ENCODE assay signal across 25 cellular contexts in the genomic region with DNA sequence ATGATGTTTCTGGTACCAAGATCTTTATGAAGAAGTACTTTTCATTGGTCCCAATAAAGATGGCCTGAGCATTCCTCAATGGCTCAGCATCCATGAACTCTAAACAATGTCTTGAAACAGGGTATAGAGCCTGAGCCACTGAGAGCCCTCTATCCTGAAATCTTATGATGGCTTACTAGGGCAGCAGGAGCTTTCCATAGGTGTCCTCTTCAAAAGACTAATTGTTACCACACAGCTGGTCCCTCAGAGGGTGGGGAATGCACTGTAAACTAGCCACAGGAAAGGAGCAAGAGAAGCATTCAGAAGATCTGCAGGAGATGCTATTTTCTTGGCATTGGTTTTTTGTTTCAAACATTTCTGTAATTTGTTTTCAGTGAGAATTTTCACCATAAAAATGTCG. TPM values are rescaled to one million over a fixed set of nuclear protein-coding genes. Genes with fewer than 3 reads are reported as not detected.
DNase-seq lines count a peak whose midpoint lies in the region; ATAC-seq and TF ChIP-seq lines count a peak whose summit lies in the region.
"Had no signal": no experiment of that assay in that cellular context is flagged by ENCODE, and none has a peak within 500 bp of the region (broad histone marks: within the 10 kb centered on the region; RNA-seq: fewer than 3 reads in every experiment).

No MANE protein-coding gene starts in this region.

- H3K4me3 ChIP-seq in GM23338 (no peak overlapping the region), left ventricle myocardium inferior (no peak overlapping the region)
- H3K4me3 ChIP-seq: A549, GM12878, GM23248, K562 had no signal

- no peaks in the 10 kb centered on the region for H3F3A ChIP-seq in GM23338 (replicated peaks; ENCODE audit: low read depth)

- no peak overlapping the region for H3K4me2 ChIP-seq in GM23338
- H3K4me2 ChIP-seq: A549, SK-N-SH had no signal

- H3K27me3 ChIP-seq in GM23338 (ENCODE audit: insufficient read depth) (no peaks in the 10 kb centered on the region), left ventricle myocardium inferior (ENCODE audit: low read depth) (peaks cover 9% of the 10 kb centered on the region)
- H3K27me3 ChIP-seq: BE2C had no signal

- H2AFZ ChIP-seq in GM23338 = no peak overlapping the region; the same call in 1 of the 2 replicates
- H2AFZ ChIP-seq: GM23248 had no signal

- H4K20me1 ChIP-seq in GM23338 (replicated peaks; ENCODE audit: insufficient read depth) = no peaks in the 10 kb centered on the region

- peak overlapping the region; percentile 50 for H3K27ac Mint-ChIP-seq in activated CD8-positive, alpha-beta T cell treated with anti-CD3 and anti-CD28 coated beads, Interleukin-2, amount 10 ng/mL, durations not matched to agents 7 days and 5 days
- H3K27ac Mint-ChIP-seq in activated CD8-positive, alpha-beta T cell treated with anti-CD3 and anti-CD28 coated beads for 36 hours = no peak overlapping the region
- no peak overlapping the region for H3K27ac Mint-ChIP-seq in GM23338
- peak overlapping the region; percentile 9 for H3K27ac Mint-ChIP-seq in activated B cell treated with CpG ODN at 0.5 μM for 24 hours
- peak overlapping the region; percentile 80 for H3K27ac Mint-ChIP-seq in stimulated activated memory B cell treated with anti-CD40 and anti-IgM and Interleukin-4, amounts not matched to agents 10 μg/mL and 1 μg/mL and 100 μg/mL, for 72 hours
- H3K27ac Mint-ChIP-seq: CD4-positive, CD25-positive, alpha-beta regulatory T cell had no signal

- H3K27me3 Mint-ChIP-seq in activated CD8-positive, alpha-beta T cell treated with anti-CD3 and anti-CD28 coated beads, Interleukin-2, amount 10 ng/mL, durations not matched to agents 7 days and 5 days (ENCODE audit: low read depth) = peaks cover 8% of the 10 kb centered on the region
- peaks cover 7% of the 10 kb centered on the region for H3K27me3 Mint-ChIP-seq in activated CD8-positive, alpha-beta T cell treated with anti-CD3 and anti-CD28 coated beads for 36 hours
- H3K27me3 Mint-ChIP-seq in GM23338 (ENCODE audit: insufficient read depth, low read depth, poor library complexity) (no peaks in the 10 kb centered on the region), activated B cell treated with CpG ODN at 0.5 μM for 24 hours (no peaks in the 10 kb centered on the region)
- no peaks in the 10 kb centered on the region for H3K27me3 Mint-ChIP-seq in stimulated activated memory B cell treated with anti-CD40 and anti-IgM and Interleukin-4, amounts not matched to agents 10 μg/mL and 1 μg/mL and 100 μg/mL, for 72 hours

- no peak for DNase-seq in activated CD8-positive, alpha-beta T cell treated with anti-CD3 and anti-CD28 coated beads, Interleukin-2, amount 10 ng/mL, durations not matched to agents 7 days and 5 days
- DNase-seq in activated CD8-positive, alpha-beta T cell treated with anti-CD3 and anti-CD28 coated beads for 36 hours = no peak
- no peak for DNase-seq in GM23338 (ENCODE audit: low spot score)
- no peak for DNase-seq in activated B cell treated with CpG ODN at 0.5 μM for 24 hours
- no peak for DNase-seq in left ventricle myocardium inferior
- no peak for DNase-seq in dermis blood vessel endothelial cell
- DNase-seq: BE2C, DMS79 treated with DMSO at 0.1 percent for 48 hours, GM23248, HCEC 1CT, MM.1S, NCI-H1092, NCI-H1694 treated with DMSO at 0.1 percent for 48 hours, SIG-M5, SK-N-SH had no signal

- H3K9me3 ChIP-seq in left ventricle myocardium inferior (replicated peaks) = peaks cover 8% of the 10 kb centered on the region
- H3K9me3 ChIP-seq: A549, BE2C, SK-N-SH had no signal

- POLR2A ChIA-PET in activated CD8-positive, alpha-beta T cell treated with anti-CD3 and anti-CD28 coated beads, Interleukin-2, amount 10 ng/mL, durations not matched to agents 7 days and 5 days (lab: Charles Lee) = no interaction called here
- POLR2A ChIA-PET in activated CD8-positive, alpha-beta T cell treated with anti-CD3 and anti-CD28 coated beads for 36 hours (lab: Charles Lee) = no interaction called here
- POLR2A ChIA-PET in activated B cell treated with CpG ODN at 0.5 μM for 24 hours (lab: Charles Lee) = interaction anchor here (0.7 to 1.3 kb wide), 2 partner anchors 22 to 437 kb away, joined by 3 to 4 read pairs; no protein-coding TSS in a partner anchor

- CTCF ChIA-PET in activated CD8-positive, alpha-beta T cell treated with anti-CD3 and anti-CD28 coated beads, Interleukin-2, amount 10 ng/mL, durations not matched to agents 7 days and 5 days (lab: Charles Lee) = no interaction called here
- CTCF ChIA-PET in activated CD8-positive, alpha-beta T cell treated with anti-CD3 and anti-CD28 coated beads for 36 hours (lab: Charles Lee) = no interaction called here
- CTCF ChIA-PET in activated B cell treated with CpG ODN at 0.5 μM for 24 hours (lab: Charles Lee) = no interaction called here

- no peak overlapping the region for H3K4me3 Mint-ChIP-seq in activated CD8-positive, alpha-beta T cell treated with anti-CD3 and anti-CD28 coated beads, Interleukin-2, amount 10 ng/mL, durations not matched to agents 7 days and 5 days
- H3K4me3 Mint-ChIP-seq in activated CD8-positive, alpha-beta T cell treated with anti-CD3 and anti-CD28 coated beads for 36 hours = no peak overlapping the region
- H3K4me3 Mint-ChIP-seq in GM23338 = no peak overlapping the region
- no peak overlapping the region for H3K4me3 Mint-ChIP-seq in activated B cell treated with CpG ODN at 0.5 μM for 24 hours
- no peak overlapping the region for H3K4me3 Mint-ChIP-seq in stimulated activated memory B cell treated with anti-CD40 and anti-IgM and Interleukin-4, amounts not matched to agents 10 μg/mL and 1 μg/mL and 100 μg/mL, for 72 hours
- H3K4me3 Mint-ChIP-seq: CD4-positive, CD25-positive, alpha-beta regulatory T cell had no signal

- H3K36me3 Mint-ChIP-seq in activated CD8-positive, alpha-beta T cell treated with anti-CD3 and anti-CD28 coated beads, Interleukin-2, amount 10 ng/mL, durations not matched to agents 7 days and 5 days (ENCODE audit: low read depth) = peaks cover 7% of the 10 kb centered on the region
- no peaks in the 10 kb centered on the region for H3K36me3 Mint-ChIP-seq in activated CD8-positive, alpha-beta T cell treated with anti-CD3 and anti-CD28 coated beads for 36 hours (ENCODE audit: low read depth)
- H3K36me3 Mint-ChIP-seq in GM23338 (ENCODE audit: low read depth) = peaks cover 6% of the 10 kb centered on the region
- peaks cover 4% of the 10 kb centered on the region for H3K36me3 Mint-ChIP-seq in activated B cell treated with CpG ODN at 0.5 μM for 24 hours (ENCODE audit: low read depth)
- peaks cover 6% of the 10 kb centered on the region for H3K36me3 Mint-ChIP-seq in stimulated activated memory B cell treated with anti-CD40 and anti-IgM and Interleukin-4, amounts not matched to agents 10 μg/mL and 1 μg/mL and 100 μg/mL, for 72 hours
- H3K36me3 Mint-ChIP-seq: CD4-positive, CD25-positive, alpha-beta regulatory T cell had no signal

- no peaks in the 10 kb centered on the region for H3K36me3 ChIP-seq in GM23338 (ENCODE audit: insufficient read depth)
- H3K36me3 ChIP-seq in left ventricle myocardium inferior = no peaks in the 10 kb centered on the region
- H3K36me3 ChIP-seq: BE2C had no signal

- no peak for TF ChIP-seq CTCF in activated CD8-positive, alpha-beta T cell treated with anti-CD3 and anti-CD28 coated beads for 36 hours (IDR thresholded peaks at IDR 0.05)
- TF ChIP-seq CTCF in GM23338 (conservative IDR thresholded peaks at IDR 0.05; ENCODE audit: low read depth in 2 of 2) (no peak), activated B cell treated with CpG ODN at 0.5 μM for 24 hours (IDR thresholded peaks at IDR 0.05) (no peak), left ventricle myocardium inferior (IDR thresholded peaks at IDR 0.05; ENCODE audit: borderline replicate concordance) (no peak)

- H3K27ac ChIP-seq in GM23338 (ENCODE audit: low read depth) = no peak overlapping the region
- H3K27ac ChIP-seq in left ventricle myocardium inferior (replicated peaks) = no peak overlapping the region
- H3K27ac ChIP-seq: A549, GM23248, HL-60 had no signal

- 0 out of 2 replicates have a peak, but pooled peaks cover 8% of the 10 kb centered on the region for H3K9me2 ChIP-seq in GM23338 (ENCODE audit: insufficient read depth)
- H3K9me2 ChIP-seq: SK-N-SH had no signal

- intact Hi-C loops in activated CD8-positive, alpha-beta T cell treated with anti-CD3 and anti-CD28 coated beads for 36 hours (cut with micrococcal nuclease) = no loop called here
- intact Hi-C loops in activated B cell treated with CpG ODN at 0.5 μM for 24 hours (cut with micrococcal nuclease) = loop anchor here (2.0 to 10.0 kb wide), 3 partner anchors 14 to 50 kb away; no protein-coding TSS in a partner anchor
- intact Hi-C loops in left ventricle myocardium inferior (cut with micrococcal nuclease) = no loop called here

- peaks cover 17% of the 10 kb centered on the region for H3K4me1 ChIP-seq in GM23338 (ENCODE audit: insufficient read depth)
- H3K4me1 ChIP-seq in left ventricle myocardium inferior = no peaks in the 10 kb centered on the region
- H3K4me1 ChIP-seq: BE2C had no signal

- H3K9me3 Mint-ChIP-seq in activated CD8-positive, alpha-beta T cell treated with anti-CD3 and anti-CD28 coated beads, Interleukin-2, amount 10 ng/mL, durations not matched to agents 7 days and 5 days (ENCODE audit: insufficient read depth) = no peaks in the 10 kb centered on the region
- H3K9me3 Mint-ChIP-seq in activated CD8-positive, alpha-beta T cell treated with anti-CD3 and anti-CD28 coated beads for 36 hours = peaks cover 2% of the 10 kb centered on the region
- H3K9me3 Mint-ChIP-seq in GM23338 (peaks cover 10% of the 10 kb centered on the region; the same call in 2 of the 3 replicates), activated B cell treated with CpG ODN at 0.5 μM for 24 hours (peaks cover 6% of the 10 kb centered on the region)
- H3K9me3 Mint-ChIP-seq in stimulated activated memory B cell treated with anti-CD40 and anti-IgM and Interleukin-4, amounts not matched to agents 10 μg/mL and 1 μg/mL and 100 μg/mL, for 72 hours = peaks cover 3% of the 10 kb centered on the region

- H3K79me2 ChIP-seq in GM23338 (replicated peaks; ENCODE audit: insufficient read depth) = no peaks in the 10 kb centered on the region

- ATAC-seq in activated CD8-positive, alpha-beta T cell treated with anti-CD3 and anti-CD28 coated beads, Interleukin-2, amount 10 ng/mL, durations not matched to agents 7 days and 5 days = no peak
- no peak for ATAC-seq in activated CD8-positive, alpha-beta T cell treated with anti-CD3 and anti-CD28 coated beads for 36 hours
- ATAC-seq in GM23338 (peak; percentile 78), activated B cell treated with CpG ODN at 0.5 μM for 24 hours (ENCODE audit: low read depth) (no peak), GM18511 (IDR thresholded peaks at IDR 0.05; ENCODE audit: unreplicated experiment) (no peak)
- ATAC-seq in stimulated activated memory B cell treated with anti-CD40 and anti-IgM and Interleukin-4, amounts not matched to agents 10 μg/mL and 1 μg/mL and 100 μg/mL, for 72 hours = no peak
- ATAC-seq: A549, GM12878, HepG2, K562, Panc1 had no signal

- peaks cover 24% of the 10 kb centered on the region for H3K4me1 Mint-ChIP-seq in activated CD8-positive, alpha-beta T cell treated with anti-CD3 and anti-CD28 coated beads, Interleukin-2, amount 10 ng/mL, durations not matched to agents 7 days and 5 days (ENCODE audit: low read depth)
- H3K4me1 Mint-ChIP-seq in activated CD8-positive, alpha-beta T cell treated with anti-CD3 and anti-CD28 coated beads for 36 hours (ENCODE audit: low read depth) = peaks cover 5% of the 10 kb centered on the region
- H3K4me1 Mint-ChIP-seq in GM23338 = peaks cover 22% of the 10 kb centered on the region; the same call in 2 of the 3 replicates
- H3K4me1 Mint-ChIP-seq in activated B cell treated with CpG ODN at 0.5 μM for 24 hours = peaks cover 48% of the 10 kb centered on the region
- H3K4me1 Mint-ChIP-seq in stimulated activated memory B cell treated with anti-CD40 and anti-IgM and Interleukin-4, amounts not matched to agents 10 μg/mL and 1 μg/mL and 100 μg/mL, for 72 hours = peaks cover 39% of the 10 kb centered on the region

RNA-seq across cellular contexts. Expression of a gene that starts 5.6 kb away (rescaled TPM):
- under 1 TPM; 0.24 to 0.29 TPM for total RNA-seq in activated CD8-positive, alpha-beta T cell treated with anti-CD3 and anti-CD28 coated beads, Interleukin-2, amount 10 ng/mL, durations not matched to agents 7 days and 5 days
- under 1 TPM; 0.09 to 0.34 TPM for total RNA-seq in activated CD8-positive, alpha-beta T cell treated with anti-CD3 and anti-CD28 coated beads for 36 hours
- 0.87 and 1.0 TPM in 2 replicates for total RNA-seq in GM23338 (2014; rRNA removed; shearing (Covaris generic))
- 0.49 and 0.86 TPM in 2 replicates for polyA plus RNA-seq in GM23338 (2016; fragmentation: Nextera tagmentation; extraction: Ambion mirVana)
- total RNA-seq in activated B cell treated with CpG ODN at 0.5 μM for 24 hours = 307 and 336 TPM in 2 replicates
- 0.08 TPM for total RNA-seq in left ventricle myocardium inferior
- total RNA-seq in dermis blood vessel endothelial cell = 0.09 TPM in 1 of 2 replicates, not detected in the other
- total RNA-seq: GM23248, K562, LHCN-M2 had no signal
- polyA plus RNA-seq: GM23248, HepG2, K562, SK-N-SH had no signal

Comparison
In these comparisons a context has a peak if more than half of its experiments do, and no peak if none do; other contexts are left out.
1. H3K27ac Mint-ChIP-seq: peak in activated CD8-positive, alpha-beta T cell treated with anti-CD3 and anti-CD28 coated beads, Interleukin-2, amount 10 ng/mL, durations not matched to agents 7 days and 5 days (single experiment), activated B cell treated with CpG ODN at 0.5 μM for 24 hours (single experiment) and stimulated activated memory B cell treated with anti-CD40 and anti-IgM and Interleukin-4, amounts not matched to agents 10 μg/mL and 1 μg/mL and 100 μg/mL, for 72 hours (single experiment); none in activated CD8-positive, alpha-beta T cell treated with anti-CD3 and anti-CD28 coated beads for 36 hours (single experiment) and GM23338 (single experiment).
2. RNA of a gene that starts 5.6 kb away (total RNA-seq): 307 to 336 TPM in activated B cell treated with CpG ODN at 0.5 μM for 24 hours; 0.87 to 1.0 TPM in GM23338, 0.09 to 0.34 TPM in activated CD8-positive, alpha-beta T cell treated with anti-CD3 and anti-CD28 coated beads for 36 hours, 0.24 to 0.29 TPM in activated CD8-positive, alpha-beta T cell treated with anti-CD3 and anti-CD28 coated beads, Interleukin-2, amount 10 ng/mL, durations not matched to agents 7 days and 5 days, 0.08 TPM in left ventricle myocardium inferior (single experiment) and 0.09 TPM in dermis blood vessel endothelial cell; every median in the first group is over 100 times any median in the second.